Comparison of ENCODE assay signal across 8 cellular contexts in the genomic region with DNA sequence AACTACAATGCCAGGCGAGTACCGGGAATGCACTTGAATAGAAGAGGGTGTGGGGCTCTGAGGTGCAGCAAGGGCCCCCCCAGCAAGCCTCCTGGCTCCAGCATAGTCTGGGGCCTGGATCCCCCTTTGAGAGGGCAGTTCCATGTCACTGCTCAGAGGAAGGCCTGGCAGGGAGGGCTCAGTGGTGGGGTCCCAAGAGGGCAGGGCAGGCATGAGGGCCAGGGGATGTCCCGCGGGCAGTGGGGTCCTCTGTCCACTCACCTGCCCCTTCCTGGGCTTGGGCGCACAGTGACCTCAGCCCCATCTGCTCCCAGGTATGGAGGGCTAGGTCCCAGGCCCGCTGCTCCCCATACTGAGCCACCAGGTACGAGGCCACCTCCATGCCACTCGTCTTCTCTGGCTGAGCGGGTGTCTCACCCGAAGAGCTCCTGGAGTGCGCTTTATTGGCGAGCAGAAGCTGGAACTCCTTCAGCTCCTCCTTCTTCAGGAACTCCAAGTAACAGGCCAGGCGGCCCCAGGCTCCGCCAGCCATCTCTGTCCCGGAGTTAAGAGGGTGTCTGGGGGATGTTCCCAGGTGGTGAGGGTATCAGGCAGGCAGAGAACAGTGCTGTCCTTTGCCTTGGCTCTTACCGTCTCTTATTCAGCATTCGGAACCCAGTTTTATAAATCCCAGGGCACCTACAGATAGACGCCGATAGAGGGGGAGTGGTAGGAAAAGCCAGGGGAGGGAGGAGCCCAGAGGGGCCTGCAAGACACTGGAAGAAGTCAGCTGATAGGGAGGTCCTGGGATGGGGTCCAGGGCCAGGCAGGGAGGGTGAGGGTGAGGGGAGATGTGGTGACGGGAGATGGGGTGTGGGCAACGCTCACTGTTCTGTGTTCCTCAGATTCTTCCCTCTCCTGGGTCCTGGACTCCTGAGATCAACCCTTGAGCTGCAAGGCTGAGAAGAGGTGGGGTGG. TPM values are rescaled to one million over a fixed set of nuclear protein-coding genes. Genes with fewer than 3 reads are reported as not detected.
A peak's percentile ranks its signal among the peaks of the same experiment; 100 is the strongest.
DNase-seq lines count a peak whose midpoint lies in the region; ATAC-seq and TF ChIP-seq lines count a peak whose summit lies in the region.

No MANE protein-coding gene starts in this region.

- peak overlapping the region; percentile 48 to 61 for H3K9ac ChIP-seq in colonic mucosa (ENCODE audit: low read depth in 2 of 2, low read length in 2 of 2)

- H3K4me1 Mint-ChIP-seq in endothelial cell (ENCODE audit: unreplicated experiment) (peaks cover 5% of the 10 kb centered on the region), glutamatergic neuron (ENCODE audit: low read depth, unreplicated experiment) (peaks cover 11% of the 10 kb centered on the region)

- H3K4me1 ChIP-seq in colonic mucosa (peaks cover 3% of the 10 kb centered on the region), neutrophil (ENCODE audit: control insufficient read depth in 1 of 2, insufficient read depth in 1 of 2, low read depth in 1 of 2, low read length in 1 of 2) (peaks cover 60 to 66% of the 10 kb centered on the region in 2 experiments)

- H3K36me3 ChIP-seq in colonic mucosa (no peaks in the 10 kb centered on the region), neutrophil (peaks cover 36% of the 10 kb centered on the region)

- no peak overlapping the region for H3K27ac Mint-ChIP-seq in endothelial cell (ENCODE audit: unreplicated experiment)
- H3K27ac Mint-ChIP-seq in glutamatergic neuron (ENCODE audit: unreplicated experiment): no peak overlapping the region

- H3K9me3 Mint-ChIP-seq in endothelial cell (ENCODE audit: unreplicated experiment): no peaks in the 10 kb centered on the region
- peaks cover 1% of the 10 kb centered on the region for H3K9me3 Mint-ChIP-seq in glutamatergic neuron (ENCODE audit: unreplicated experiment)

- H3K27ac ChIP-seq in colonic mucosa: peak overlapping the region; percentile 72
- H3K27ac ChIP-seq in neutrophil: peak overlapping the region; percentile 92

- H3K36me3 Mint-ChIP-seq in endothelial cell (ENCODE audit: low read depth, unreplicated experiment) (no peaks in the 10 kb centered on the region), glutamatergic neuron (ENCODE audit: unreplicated experiment) (no peaks in the 10 kb centered on the region)

- DNase-seq in colonic mucosa (peak; percentile 25), AML-193 (lab: John Stamatoyannopoulos, UW) (no peak), endothelial cell (ENCODE audit: low spot score) (no peak), glutamatergic neuron (no peak)
- no peak for DNase-seq in activated effector memory CD4-positive, alpha-beta T cell treated with anti-CD3 and anti-CD28 coated beads, Interleukin-2, amount 50 U/mL, for 16 hours

- no peak for TF ChIP-seq CTCF in colonic mucosa (IDR thresholded peaks at IDR 0.05)
- TF ChIP-seq CTCF in neutrophil (IDR thresholded peaks at IDR 0.05): no peak
- no peak for TF ChIP-seq CTCF in endothelial cell (IDR thresholded peaks at IDR 0.05; ENCODE audit: unreplicated experiment)
- no peak for TF ChIP-seq CTCF in glutamatergic neuron (IDR thresholded peaks at IDR 0.05; ENCODE audit: partially characterized antibody, unreplicated experiment)

- intact Hi-C loops in colonic mucosa (cut with DNase I): no loop called here

- peaks cover 5% of the 10 kb centered on the region for H3K27me3 Mint-ChIP-seq in endothelial cell (ENCODE audit: unreplicated experiment)
- H3K27me3 Mint-ChIP-seq in glutamatergic neuron (ENCODE audit: unreplicated experiment): no peaks in the 10 kb centered on the region

- H3K27me3 ChIP-seq in colonic mucosa (no peaks in the 10 kb centered on the region), neutrophil (peaks cover 32% of the 10 kb centered on the region)

- H3K4me3 ChIP-seq in colonic mucosa (peak overlapping the region; percentile 33), neutrophil (ENCODE audit: low read depth in 1 of 2, low read length in 1 of 2) (peak overlapping the region; percentile 79 to 81)

- no peak overlapping the region for H3K4me3 Mint-ChIP-seq in endothelial cell (ENCODE audit: unreplicated experiment)
- no peak overlapping the region for H3K4me3 Mint-ChIP-seq in glutamatergic neuron (ENCODE audit: unreplicated experiment)

- no peaks in the 10 kb centered on the region for H3K9me3 ChIP-seq in colonic mucosa
- H3K9me3 ChIP-seq in neutrophil: no peaks in the 10 kb centered on the region

- peak; percentile 3 for ATAC-seq in GM18907 (IDR thresholded peaks at IDR 0.05; ENCODE audit: unreplicated experiment)
- ATAC-seq in HG03521 (IDR thresholded peaks at IDR 0.05; ENCODE audit: unreplicated experiment): peak; percentile 6

RNA-seq across cellular contexts. Expression of gene NLRP1, which starts 0.6 kb away (rescaled TPM):
- 1 to 10 TPM; 5.1 to 7.2 TPM for total RNA-seq in colonic mucosa
- total RNA-seq in endothelial cell (ENCODE audit: unreplicated experiment): 7.8 TPM
- total RNA-seq in glutamatergic neuron (ENCODE audit: unreplicated experiment): 69.5 TPM
